8 cellular contexts compared by ENCODE assay signal in genomic region chr3:184584001-184584891, GRCh38. TPM values are rescaled to one million over a fixed set of nuclear protein-coding genes. Genes with fewer than 3 reads are reported as not detected.
DNase-seq lines count a peak whose midpoint lies in the region; ATAC-seq and TF ChIP-seq lines count a peak whose summit lies in the region.

No MANE protein-coding gene starts in this region.

- H2AFZ ChIP-seq in parathyroid adenoma: peak overlapping the region; percentile 82

- H3K79me2 ChIP-seq in parathyroid adenoma: no peaks in the 10 kb centered on the region

- H3K4me2 ChIP-seq in parathyroid adenoma (ENCODE audit: low read length): peak overlapping the region; percentile 70

- H3K4me1 ChIP-seq in NT2/D1 (ENCODE audit: insufficient read depth, insufficient read length) (peaks cover 25% of the 10 kb centered on the region), foreskin keratinocyte (peaks cover 5% of the 10 kb centered on the region), parathyroid adenoma (no peaks in the 10 kb centered on the region)

- DNase-seq in COR-L47 (lab: John Stamatoyannopoulos, UW) (peak; percentile 54), NT2/D1 (ENCODE audit: low read depth, low spot score) (no peak), foreskin keratinocyte (peak in 1 of 2 donors; percentile 44), iPS-NIHi11 (ENCODE audit: low spot score) (no peak), foreskin melanocyte (no peak), GM10248 (ENCODE audit: extremely low spot score) (no peak), COLO829 (ENCODE audit: low spot score) (no peak)

- no peaks in the 10 kb centered on the region for H3K9me3 ChIP-seq in NT2/D1 (ENCODE audit: insufficient read depth, low read length)
- no peaks in the 10 kb centered on the region for H3K9me3 ChIP-seq in parathyroid adenoma (ENCODE audit: control insufficient read depth, low read length)

- CTCF ChIA-PET in GM10248 (lab: Yijun Ruan, JAX): interaction anchor here (1.6 kb wide), 1 partner anchor 24 kb away, joined by 3 read pairs; no protein-coding TSS in a partner anchor

- POLR2A ChIA-PET in GM10248 (lab: Yijun Ruan, JAX): no interaction called here

- TF ChIP-seq CTCF in foreskin keratinocyte (conservative IDR thresholded peaks at IDR 0.05) (peak; percentile 48), parathyroid adenoma (IDR thresholded peaks at IDR 0.05) (peak; percentile 32), GM10248 (IDR thresholded peaks at IDR 0.05; ENCODE audit: control extremely low read depth, extremely low read depth, low read depth, missing control alignments) (no peak)

- H3K4me3 ChIP-seq in NT2/D1 (ENCODE audit: insufficient read length, low read depth) (peak overlapping the region; percentile 42), parathyroid adenoma (ENCODE audit: low read depth, low read length) (peak overlapping the region; percentile 47)

- peak; percentile 48 for ATAC-seq in foreskin keratinocyte

- H3K27me3 ChIP-seq in NT2/D1 (ENCODE audit: insufficient read depth, insufficient read length) (peaks cover 6% of the 10 kb centered on the region), foreskin keratinocyte (no peaks in the 10 kb centered on the region), parathyroid adenoma (ENCODE audit: control insufficient read depth, insufficient read depth, low read length) (no peaks in the 10 kb centered on the region)

- H3K9ac ChIP-seq in NT2/D1 (ENCODE audit: insufficient read length, low read depth) (peak overlapping the region; percentile 76), parathyroid adenoma (no peak overlapping the region)

- peaks cover 30% of the 10 kb centered on the region for H3K36me3 ChIP-seq in NT2/D1 (ENCODE audit: insufficient read depth, insufficient read length, low read length)
- no peaks in the 10 kb centered on the region for H3K36me3 ChIP-seq in parathyroid adenoma (ENCODE audit: control insufficient read depth, insufficient read depth, low read length)

- H3K27ac ChIP-seq in foreskin keratinocyte (no peak overlapping the region), parathyroid adenoma (no peak overlapping the region)

RNA-seq across cellular contexts. Expression of gene EPHB3, which starts 22.7 kb away (rescaled TPM):
- 5.2 and 10.8 TPM in 2 replicates for total RNA-seq in foreskin keratinocyte
- polyA plus RNA-seq in foreskin keratinocyte: 4.3 and 6.5 TPM in 2 replicates
